In genomic region chr2:225737556-225737955, GRCh38 we compare ENCODE assay signal across 17 cellular contexts.
DNase-seq lines count a peak whose midpoint lies in the region; TF ChIP-seq lines count a peak whose summit lies in the region.
"Had no signal": no experiment of that assay in that cellular context is flagged by ENCODE, and none has a peak within 500 bp of the region (broad histone marks: within the 10 kb centered on the region; RNA-seq: fewer than 3 reads in every experiment).

No MANE protein-coding gene starts in this region.

- no peak overlapping the region for H3K4me3 Mint-ChIP-seq in dendritic cell treated with granulocyte-macrophage colony-stimulating factor and Interleukin-4, amounts not matched to agents 40 ng/mL and 50 ng/mL, for 4 days
- H3K4me3 Mint-ChIP-seq: CD8-positive, alpha-beta T cell had no signal

- H3K36me3 Mint-ChIP-seq in dendritic cell treated with granulocyte-macrophage colony-stimulating factor and Interleukin-4, amounts not matched to agents 40 ng/mL and 50 ng/mL, for 4 days (ENCODE audit: low read depth), result no peaks in the 10 kb centered on the region
- H3K36me3 Mint-ChIP-seq: CD8-positive, alpha-beta T cell had no signal

- intact Hi-C loops in PC-9 (cut with micrococcal nuclease; ENCODE audit: unreplicated experiment) (no loop called here), testis (cut with DNase I; ENCODE audit: low total_unique reads) (no loop called here)
- intact Hi-C loops in dendritic cell treated with granulocyte-macrophage colony-stimulating factor and Interleukin-4, amounts not matched to agents 40 ng/mL and 50 ng/mL, for 4 days (cut with micrococcal nuclease), result no loop called here

- H3K4me1 Mint-ChIP-seq in dendritic cell treated with granulocyte-macrophage colony-stimulating factor and Interleukin-4, amounts not matched to agents 40 ng/mL and 50 ng/mL, for 4 days (ENCODE audit: low read depth), result peaks cover 31% of the 10 kb centered on the region

- no peak for TF ChIP-seq POLR2A in testis (IDR thresholded peaks at IDR 0.05)

- H3K27me3 Mint-ChIP-seq in dendritic cell treated with granulocyte-macrophage colony-stimulating factor and Interleukin-4, amounts not matched to agents 40 ng/mL and 50 ng/mL, for 4 days, result no peaks in the 10 kb centered on the region
- H3K27me3 Mint-ChIP-seq: progenitor cell of endocrine pancreas had no signal

- peak overlapping the region; percentile 68 for H3K27ac Mint-ChIP-seq in dendritic cell treated with granulocyte-macrophage colony-stimulating factor and Interleukin-4, amounts not matched to agents 40 ng/mL and 50 ng/mL, for 4 days
- H3K27ac Mint-ChIP-seq: CD8-positive, alpha-beta T cell; progenitor cell of endocrine pancreas had no signal

- in situ Hi-C loops in HAP-1 (cut with MboI; ENCODE audit: low sequenced_read_pairs), result no loop called here

- WGBS in testis, 2 donors, result 53 to 68% methylated on average over 1 of the region's 1 CpG

- H3K27me3 ChIP-seq in PC-9 (ENCODE audit: insufficient read depth, low read depth), result no peaks in the 10 kb centered on the region
- H3K27me3 ChIP-seq in testis, result no peaks in the 10 kb centered on the region
- no peaks in the 10 kb centered on the region for H3K27me3 ChIP-seq in HAP-1 (ENCODE audit: low read depth)
- H3K27me3 ChIP-seq: esophagus squamous epithelium had no signal

- H3K79me2 ChIP-seq in PC-9 (ENCODE audit: low read depth), result no peaks in the 10 kb centered on the region

- no peaks in the 10 kb centered on the region for H3K36me3 ChIP-seq in PC-9 (ENCODE audit: low read depth)
- no peaks in the 10 kb centered on the region for H3K36me3 ChIP-seq in testis (ENCODE audit: low read depth, missing control alignments)
- H3K36me3 ChIP-seq in HAP-1 (replicated peaks), result no peaks in the 10 kb centered on the region
- H3K36me3 ChIP-seq: esophagus squamous epithelium, left ventricle myocardium inferior had no signal

- no peaks in the 10 kb centered on the region for H3K9me2 ChIP-seq in PC-9 (ENCODE audit: insufficient read depth)

- peaks cover 5% of the 10 kb centered on the region for H3K9me3 Mint-ChIP-seq in dendritic cell treated with granulocyte-macrophage colony-stimulating factor and Interleukin-4, amounts not matched to agents 40 ng/mL and 50 ng/mL, for 4 days
- H3K9me3 Mint-ChIP-seq: CD8-positive, alpha-beta T cell had no signal

- POLR2A ChIA-PET in PC-9 (lab: Charles Lee; ENCODE audit: unreplicated experiment), result no interaction called here

- H3K27ac ChIP-seq in PC-9 (no peak overlapping the region), testis (no peak overlapping the region)
- H3K27ac ChIP-seq: esophagus squamous epithelium, left ventricle myocardium inferior had no signal

- CTCF ChIA-PET in PC-9 (lab: Charles Lee), result no interaction called here

- BruUV-seq in PC-9 (replicated peaks; lab: Mats Ljungman, UMichigan), result no TSS peak

- H3K4me1 ChIP-seq in PC-9 (replicated peaks; ENCODE audit: insufficient read depth) (no peaks in the 10 kb centered on the region), testis (peaks cover 8% of the 10 kb centered on the region), HAP-1 (no peaks in the 10 kb centered on the region)
- H3K4me1 ChIP-seq: esophagus squamous epithelium, left ventricle myocardium inferior had no signal

- H3K4me3 ChIP-seq in PC-9, result no peak overlapping the region
- H3K4me3 ChIP-seq in retinal pigment epithelial cell (ENCODE audit: low read length), result no peak overlapping the region
- no peak overlapping the region for H3K4me3 ChIP-seq in testis
- H3K4me3 ChIP-seq in HAP-1, result no peak overlapping the region
- H3K4me3 ChIP-seq: esophagus squamous epithelium, left ventricle myocardium inferior had no signal

- no peak overlapping the region for H2AFZ ChIP-seq in PC-9

- no peaks in the 10 kb centered on the region for H3K9me3 ChIP-seq in PC-9 (ENCODE audit: insufficient read depth, low read depth)
- H3K9me3 ChIP-seq in testis, result no peaks in the 10 kb centered on the region
- H3K9me3 ChIP-seq in HAP-1, result no peaks in the 10 kb centered on the region
- H3K9me3 ChIP-seq: esophagus squamous epithelium, left ventricle myocardium inferior had no signal

- TF ChIP-seq CTCF in PC-9 (conservative IDR thresholded peaks at IDR 0.05) (no peak), retinal pigment epithelial cell (conservative IDR thresholded peaks at IDR 0.05; ENCODE audit: low read depth, low read length) (no peak), testis (IDR thresholded peaks at IDR 0.05) (no peak)

- H3K4me2 ChIP-seq in PC-9, result no peak overlapping the region

- peak; percentile 7 for DNase-seq in GM03348 (ENCODE audit: low spot score)
- peak; percentile 55 to 75 for DNase-seq in PC-9
- peak; percentile 34 for DNase-seq in retinal pigment epithelial cell (ENCODE audit: low read depth)
- no peak for DNase-seq in testis
- no peak for DNase-seq in NCI-H524 (lab: John Stamatoyannopoulos, UW)
- no peak for DNase-seq in SKM-1 (lab: John Stamatoyannopoulos, UW; ENCODE audit: unreplicated experiment)
- no peak for DNase-seq in HAP-1 (ENCODE audit: low spot score in 2 of 2)
- DNase-seq: activated CD4-positive, alpha-beta T cell treated with anti-CD3 and anti-CD28 coated beads, Interleukin-2, amount 50 U/mL, for 1 hour; activated T-cell treated with anti-CD3 and anti-CD28 coated beads, Interleukin-2, amount 50 U/mL, for 1 hour; CD8-positive, alpha-beta T cell; esophagus squamous epithelium; left ventricle myocardium inferior; SHP77; stimulated activated CD4-positive, alpha-beta T cell treated with anti-CD3 and anti-CD28 coated beads, Interleukin-12 subunit alpha, Interleukin-12 subunit beta, amount 100 ng/mL, for 4 hours; T-helper 9 cell had no signal

- H3F3A ChIP-seq in PC-9 (ENCODE audit: insufficient read depth, low read depth), result no peaks in the 10 kb centered on the region

- H4K20me1 ChIP-seq in PC-9 (ENCODE audit: insufficient read depth), result no peaks in the 10 kb centered on the region

Comparison
In these comparisons a context has a peak if more than half of its experiments do, and no peak if none do; other contexts are left out.
1. DNase-seq: peak in GM03348 (single experiment), PC-9 (2 of 2) and retinal pigment epithelial cell (single experiment); none in testis (single experiment), NCI-H524 (0 of 2), SKM-1 (single experiment) and HAP-1 (0 of 2).